Comparison of ENCODE assay signal across 19 cellular contexts in genomic region chr9:110008663-110009062, GRCh38.
A peak's percentile ranks its signal among the peaks of the same experiment; 100 is the strongest.
DNase-seq lines count a peak whose midpoint lies in the region; ATAC-seq, FAIRE-seq and TF ChIP-seq lines count a peak whose summit lies in the region.
"Had no signal": no experiment of that assay in that cellular context is flagged by ENCODE, and none has a peak within 500 bp of the region (broad histone marks: within the 10 kb centered on the region; RNA-seq: fewer than 3 reads in every experiment).

No MANE protein-coding gene starts in this region.

- H4K5ac ChIP-seq in IMR-90 (ENCODE audit: low read depth, low read length) (no peak overlapping the region), H1 (ENCODE audit: insufficient read length, low read depth, low read length) (no peak overlapping the region)

- H3K27me3 ChIP-seq in IMR-90 (ENCODE audit: control insufficient read depth, insufficient read depth, low read length) (no peaks in the 10 kb centered on the region), H1 (replicated peaks in 1 of 4; ENCODE audit: control insufficient read depth in 3 of 4, extremely low read depth in 1 of 4, insufficient read depth in 3 of 4, low read length in 3 of 4) (no peaks in the 10 kb centered on the region), testis (no peaks in the 10 kb centered on the region)
- H3K27me3 ChIP-seq: BLaER1 had no signal

- no peak overlapping the region for H2AK9ac ChIP-seq in IMR-90 (replicated peaks; ENCODE audit: low read depth, low read length, poor library complexity)

- no peak for TF ChIP-seq EP300 in H1 (IDR thresholded peaks at IDR 0.05; ENCODE audit: borderline replicate concordance in 1 of 2, low read depth in 2 of 2, low read length in 2 of 2)

- H2BK15ac ChIP-seq in IMR-90 (ENCODE audit: low read depth, low read length) (no peak overlapping the region; the same call in 2 of the 3 replicates), H1 (ENCODE audit: low read length) (no peak overlapping the region)

- DNase-seq in GM18507 (ENCODE audit: extremely low spot score, insufficient read length, low read depth) (no peak), IMR-90 (no peak), H1 (ENCODE audit: low read depth in 1 of 2, low spot score in 2 of 2) (no peak), testis (peak; percentile 21), COR-L47 (lab: John Stamatoyannopoulos, UW) (no peak)
- DNase-seq: Calu3; CD4-positive, alpha-beta memory T cell; EL; H9; NCI-H1417 treated with DMSO at 0.1 percent for 48 hours; NCI-H187 treated with DMSO at 0.1 percent for 48 hours; NCI-H226; NCI-H524; PC-9; SIG-M5 had no signal

- H3K9me3 ChIP-seq in IMR-90 (ENCODE audit: control insufficient read depth, insufficient read depth, low read length) (no peaks in the 10 kb centered on the region), H1 (ENCODE audit: insufficient read depth in 2 of 2, low read depth in 1 of 2, low read length in 1 of 2) (peaks cover 3 to 6% of the 10 kb centered on the region in 2 experiments; a peak in 3 of 4 replicates), testis (no peaks in the 10 kb centered on the region)
- H3K9me3 ChIP-seq: BLaER1 had no signal

- CTCF ChIA-PET in IMR-90 (lab: Yijun Ruan, JAX) = no interaction called here
- CTCF ChIA-PET in H1 (lab: Charles Lee; ENCODE audit: partially characterized antibody) = no interaction called here

- H4K91ac ChIP-seq in IMR-90 (ENCODE audit: insufficient read depth, low read depth, low read length) (no peak overlapping the region), H1 (replicated peaks; ENCODE audit: insufficient read length, low read length) (no peak overlapping the region)

- no peaks in the 10 kb centered on the region for H4K20me1 ChIP-seq in IMR-90 (ENCODE audit: insufficient read depth, low read length)
- H4K20me1 ChIP-seq in H1 (replicated peaks in 1 of 2; ENCODE audit: control insufficient read depth in 1 of 2, insufficient read depth in 2 of 2, low read length in 2 of 2) = no peaks in the 10 kb centered on the region
- H4K20me1 ChIP-seq: BLaER1 had no signal

- no peak overlapping the region for H2BK5ac ChIP-seq in IMR-90 (ENCODE audit: low read depth, low read length, poor library complexity, severe bottlenecking)
- H2BK5ac ChIP-seq in H1 (ENCODE audit: low read depth, low read length) = no peak overlapping the region

- H3K9me1 ChIP-seq in IMR-90 (ENCODE audit: insufficient read depth, low read length) = 0 out of 2 replicates have a peak, but pooled peaks cover 2% of the 10 kb centered on the region

- H2BK120ac ChIP-seq in IMR-90 (ENCODE audit: low read depth, low read length) (no peak overlapping the region), H1 (replicated peaks; ENCODE audit: low read depth, low read length) (no peak overlapping the region)

- H3K9ac ChIP-seq in IMR-90 (ENCODE audit: low read depth, low read length) = no peak overlapping the region
- H3K9ac ChIP-seq in H1 (replicated peaks in 1 of 4; ENCODE audit: extremely low read depth in 1 of 4, low read depth in 3 of 4, low read length in 3 of 4) = no peak overlapping the region
- H3K9ac ChIP-seq: BLaER1 had no signal

- H3K4me3 ChIP-seq in IMR-90 (ENCODE audit: insufficient read depth, low read depth, low read length) (no peak overlapping the region), H1 (ENCODE audit: extremely low read depth in 1 of 4, insufficient read depth in 2 of 4, low read depth in 3 of 4, low read length in 4 of 4) (no peak overlapping the region), testis (no peak overlapping the region)
- H3K4me3 ChIP-seq: BLaER1, PC-9 had no signal

- no peak overlapping the region for H3K56ac ChIP-seq in IMR-90 (ENCODE audit: extremely low read depth, insufficient read depth, low read length)
- no peak overlapping the region for H3K56ac ChIP-seq in H1 (replicated peaks; ENCODE audit: insufficient read length, low read depth, low read length)

- dilution Hi-C loops in IMR-90 (cut with HindIII; ENCODE audit: low sequenced_read_pairs, unreplicated experiment) = no loop called here

- H3K4me1 ChIP-seq in IMR-90 (ENCODE audit: control insufficient read depth, insufficient read depth, low read length) (peaks cover 3% of the 10 kb centered on the region; the same call in 1 of the 2 replicates), H1 (replicated peaks in 1 of 4; ENCODE audit: control insufficient read depth in 3 of 4, insufficient read depth in 4 of 4, low read length in 3 of 4) (no peaks in the 10 kb centered on the region; a peak in 2 of 7 replicates), testis (no peaks in the 10 kb centered on the region)
- H3K4me1 ChIP-seq: BLaER1 had no signal

- H2BK20ac ChIP-seq in IMR-90 (ENCODE audit: low read depth, low read length) (no peak overlapping the region), H1 (ENCODE audit: low read length) (no peak overlapping the region)

- POLR2A ChIA-PET in IMR-90 (lab: Charles Lee; ENCODE audit: unreplicated experiment) (no interaction called here), H1 (lab: Charles Lee; ENCODE audit: partially characterized antibody) (no interaction called here)

- no peak overlapping the region for H2AFZ ChIP-seq in IMR-90 (replicated peaks; ENCODE audit: low read length, poor library complexity)
- H2AFZ ChIP-seq in H1 (ENCODE audit: low read length) = no peak overlapping the region
- H2AFZ ChIP-seq: PC-9 had no signal

- H3K14ac ChIP-seq in IMR-90 (replicated peaks; ENCODE audit: low read depth, low read length) (peak overlapping the region; percentile 39; the same call in 1 of the 2 replicates), H1 (ENCODE audit: insufficient read length) (no peak overlapping the region)

- BruUV-seq in IMR-90 (replicated peaks; lab: Mats Ljungman, UMichigan) = no TSS peak

- no peak overlapping the region for H2AK5ac ChIP-seq in IMR-90 (ENCODE audit: low read depth, low read length)
- no peak overlapping the region for H2AK5ac ChIP-seq in H1 (ENCODE audit: low read depth, low read length)

- TF ChIP-seq RAD21 in IMR-90 (IDR thresholded peaks at IDR 0.05; ENCODE audit: low read length) (no peak), H1 (IDR thresholded peaks at IDR 0.05 in 1 of 2, conservative IDR thresholded peaks at IDR 0.05 in 1 of 2; ENCODE audit: low read depth in 2 of 2, low read length in 2 of 2) (no peak)

- H3K27ac ChIP-seq in IMR-90 (ENCODE audit: insufficient read depth, low read length) (no peak overlapping the region), H1 (ENCODE audit: low read depth, low read length) (no peak overlapping the region), testis (no peak overlapping the region)
- H3K27ac ChIP-seq: BLaER1, PC-9, RWPE1 had no signal

- H3K79me2 ChIP-seq in H1 (ENCODE audit: control insufficient read depth in 1 of 2, insufficient read depth in 2 of 2, low read length in 2 of 2) = no peaks in the 10 kb centered on the region

- ATAC-seq in IMR-90 (ENCODE audit: low read depth) = no peak
- no peak for ATAC-seq in HG02588 (IDR thresholded peaks at IDR 0.05; ENCODE audit: unreplicated experiment)
- ATAC-seq in GM21528 (IDR thresholded peaks at IDR 0.05; ENCODE audit: low FRiP score, unreplicated experiment) = no peak

- no peaks in the 10 kb centered on the region for H3K36me3 ChIP-seq in IMR-90 (ENCODE audit: control insufficient read depth, insufficient read depth, low read length)
- H3K36me3 ChIP-seq in H1 (ENCODE audit: control insufficient read depth in 2 of 4, insufficient read depth in 4 of 4, low read length in 3 of 4) = no peaks in the 10 kb centered on the region
- H3K36me3 ChIP-seq in testis (ENCODE audit: low read depth, missing control alignments) = no peaks in the 10 kb centered on the region
- H3K36me3 ChIP-seq: BLaER1 had no signal

- no peak overlapping the region for H3K4ac ChIP-seq in IMR-90 (ENCODE audit: low read depth, low read length)
- no peak overlapping the region for H3K4ac ChIP-seq in H1 (replicated peaks; ENCODE audit: insufficient read length, low read depth, low read length)

- H4K8ac ChIP-seq in IMR-90 (ENCODE audit: low read depth in 2 of 2, low read length in 2 of 2) = no peak overlapping the region
- no peak overlapping the region for H4K8ac ChIP-seq in H1 (ENCODE audit: extremely low read depth, insufficient read depth, low read length)

- no peak overlapping the region for H3K4me2 ChIP-seq in IMR-90 (ENCODE audit: low read depth, low read length)
- no peak overlapping the region for H3K4me2 ChIP-seq in H1 (ENCODE audit: insufficient read depth in 1 of 2, low read depth in 2 of 2, low read length in 2 of 2)
- H3K4me2 ChIP-seq: BLaER1, PC-9 had no signal

- in situ Hi-C loops in IMR-90 (cut with MboI; ENCODE audit: low sequenced_read_pairs) = no loop called here

- TF ChIP-seq CTCF in IMR-90 (conservative IDR thresholded peaks at IDR 0.05; ENCODE audit: low read depth, low read length) (no peak), H1 (IDR thresholded peaks at IDR 0.05; ENCODE audit: control extremely low read depth in 1 of 3, insufficient read depth in 1 of 3, low read depth in 1 of 3, low read length in 3 of 3) (no peak), testis (IDR thresholded peaks at IDR 0.05) (no peak)

- H3K18ac ChIP-seq in IMR-90 (ENCODE audit: low read depth, low read length) (no peak overlapping the region), H1 (ENCODE audit: extremely low read depth, low read length) (no peak overlapping the region)

- intact Hi-C loops in IMR-90 (cut with micrococcal nuclease) = no loop called here
- intact Hi-C loops in testis (cut with DNase I; ENCODE audit: low total_unique reads) = no loop called here

- FAIRE-seq in GM18507 (lab: Jason Lieb, UNC) (peak; percentile 46), H1 (lab: Jason Lieb, UNC) (no peak)

- H3K79me1 ChIP-seq in IMR-90 (ENCODE audit: low read depth in 1 of 2, low read length in 2 of 2) (peaks cover 8 to 17% of the 10 kb centered on the region in 2 experiments), H1 (ENCODE audit: low read depth, low read length) (no peaks in the 10 kb centered on the region)

- H2BK12ac ChIP-seq in H1 (ENCODE audit: low read depth, low read length) = no peak overlapping the region

- WGBS in IMR-90 (ENCODE audit: extremely low coverage in 2 of 2, insufficient read length in 1 of 2), 2 experiments = no CpG with 5 or more reads among the region's 1 CpG
- 85% methylated on average over 1 of the region's 1 CpG; no CpG with 5 or more reads in 1 of the 2 experiments for WGBS in H1 (ENCODE audit: extremely low coverage in 1 of 2, insufficient coverage in 1 of 2, insufficient read length in 1 of 2, insufficient replicate concordance in 2 of 2, low coverage in 1 of 2, low lambda C conversion rate in 2 of 2, missing lambda C conversion rate in 1 of 2), 2 experiments
- 91 to 100% methylated on average over 1 of the region's 1 CpG for WGBS in testis, 2 donors

- H3K23ac ChIP-seq in IMR-90 (ENCODE audit: low read depth, low read length) (no peak overlapping the region), H1 (ENCODE audit: insufficient read length) (no peak overlapping the region)

- no peak for TF ChIP-seq POLR2A in IMR-90 (IDR thresholded peaks at IDR 0.05; ENCODE audit: low read depth, low read length)
- no peak for TF ChIP-seq POLR2A in H1 (IDR thresholded peaks at IDR 0.05; ENCODE audit: control extremely low read depth in 1 of 2, low read depth in 2 of 2, low read length in 2 of 2)
- no peak for TF ChIP-seq POLR2A in testis (IDR thresholded peaks at IDR 0.05)

- H3K23me2 ChIP-seq in H1 (ENCODE audit: low read depth, low read length) = no peaks in the 10 kb centered on the region

TF ChIP-seq in IMR-90, 13 proteins besides CTCF, POLR2A, EP300 and RAD21:
- no peak for TF ChIP-seq CHD1 (IDR thresholded peaks at IDR 0.05; ENCODE audit: low read depth, low read length)
